Comparison of ENCODE assay signal across 2 cellular contexts in the genomic region with DNA sequence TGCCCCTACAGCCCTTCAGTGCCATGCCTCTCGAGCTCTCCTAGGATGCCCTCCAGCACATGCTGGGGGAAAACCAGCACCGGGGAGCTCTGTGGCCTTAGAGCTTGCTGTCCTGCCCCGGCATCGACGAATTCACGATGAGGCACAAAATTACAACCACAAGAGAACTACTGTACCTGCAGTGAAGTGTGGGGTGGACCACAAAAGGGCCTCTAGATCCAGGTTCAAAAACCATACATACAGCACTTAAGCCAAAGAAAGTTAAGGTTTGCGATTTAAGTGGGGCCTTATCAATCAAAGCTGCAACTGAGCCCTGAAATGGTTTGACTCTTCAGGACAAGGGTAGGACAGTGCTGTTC.
TF ChIP-seq lines count a peak whose summit lies in the region.

No MANE protein-coding gene starts in this region.

TF ChIP-seq in HepG2, 621 proteins besides CTCF, POLR2A, EP300 and RAD21:
- TF ChIP-seq ZNF232 (CRISPR knock-in tag; IDR thresholded peaks at IDR 0.05; ENCODE audit: borderline replicate concordance) (no peak), AGO2 (optimal IDR thresholded peaks at IDR 0.05; ENCODE audit: low read depth, low read length) (peak; percentile 46), ATRX (CRISPR knock-in tag; IDR thresholded peaks at IDR 0.05; ENCODE audit: borderline replicate concordance) (no peak), TBX3 (IDR thresholded peaks at IDR 0.05; ENCODE audit: borderline replicate concordance) (no peak), FOXP1 (IDR thresholded peaks at IDR 0.05) (no peak), FOXP1 (CRISPR knock-in tag; IDR thresholded peaks at IDR 0.05) (no peak), RBM22 (optimal IDR thresholded peaks at IDR 0.05; ENCODE audit: low read length) (peak; percentile 88), FOXA1 (IDR thresholded peaks at IDR 0.05) (no peak), FOXA1 (CRISPR knock-in tag; IDR thresholded peaks at IDR 0.05) (no peak), ZNF605 (CRISPR knock-in tag; IDR thresholded peaks at IDR 0.05) (no peak), ADNP (CRISPR knock-in tag; IDR thresholded peaks at IDR 0.05) (no peak)
- TF ChIP-seq, protein P1, sequence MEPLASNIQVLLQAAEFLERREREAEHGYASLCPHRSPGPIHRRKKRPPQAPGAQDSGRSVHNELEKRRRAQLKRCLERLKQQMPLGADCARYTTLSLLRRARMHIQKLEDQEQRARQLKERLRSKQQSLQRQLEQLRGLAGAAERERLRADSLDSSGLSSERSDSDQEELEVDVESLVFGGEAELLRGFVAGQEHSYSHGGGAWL (CRISPR knock-in tag; IDR thresholded peaks at IDR 0.05) = no peak

TF ChIP-seq in WTC11, 78 proteins besides CTCF, POLR2A, EP300 and RAD21:
- TF ChIP-seq, protein P2, sequence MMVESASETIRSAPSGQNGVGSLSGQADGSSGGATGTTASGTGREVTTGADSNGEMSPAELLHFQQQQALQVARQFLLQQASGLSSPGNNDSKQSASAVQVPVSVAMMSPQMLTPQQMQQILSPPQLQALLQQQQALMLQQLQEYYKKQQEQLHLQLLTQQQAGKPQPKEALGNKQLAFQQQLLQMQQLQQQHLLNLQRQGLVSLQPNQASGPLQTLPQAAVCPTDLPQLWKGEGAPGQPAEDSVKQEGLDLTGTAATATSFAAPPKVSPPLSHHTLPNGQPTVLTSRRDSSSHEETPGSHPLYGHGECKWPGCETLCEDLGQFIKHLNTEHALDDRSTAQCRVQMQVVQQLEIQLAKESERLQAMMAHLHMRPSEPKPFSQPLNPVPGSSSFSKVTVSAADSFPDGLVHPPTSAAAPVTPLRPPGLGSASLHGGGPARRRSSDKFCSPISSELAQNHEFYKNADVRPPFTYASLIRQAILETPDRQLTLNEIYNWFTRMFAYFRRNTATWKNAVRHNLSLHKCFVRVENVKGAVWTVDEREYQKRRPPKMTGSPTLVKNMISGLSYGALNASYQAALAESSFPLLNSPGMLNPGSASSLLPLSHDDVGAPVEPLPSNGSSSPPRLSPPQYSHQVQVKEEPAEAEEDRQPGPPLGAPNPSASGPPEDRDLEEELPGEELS (CRISPR knock-in tag; IDR thresholded peaks at IDR 0.05) = no peak
- TF ChIP-seq JUN (CRISPR knock-in tag; IDR thresholded peaks at IDR 0.05) (no peak), ZNF232 (CRISPR knock-in tag; IDR thresholded peaks at IDR 0.05) (no peak), ETV6 (CRISPR knock-in tag; IDR thresholded peaks at IDR 0.05) (no peak), CREB1 (CRISPR knock-in tag; IDR thresholded peaks at IDR 0.05) (no peak), CREM (CRISPR knock-in tag; IDR thresholded peaks at IDR 0.05) (no peak), NR2C2 (CRISPR knock-in tag; IDR thresholded peaks at IDR 0.05) (no peak)
- TF ChIP-seq, protein P3, sequence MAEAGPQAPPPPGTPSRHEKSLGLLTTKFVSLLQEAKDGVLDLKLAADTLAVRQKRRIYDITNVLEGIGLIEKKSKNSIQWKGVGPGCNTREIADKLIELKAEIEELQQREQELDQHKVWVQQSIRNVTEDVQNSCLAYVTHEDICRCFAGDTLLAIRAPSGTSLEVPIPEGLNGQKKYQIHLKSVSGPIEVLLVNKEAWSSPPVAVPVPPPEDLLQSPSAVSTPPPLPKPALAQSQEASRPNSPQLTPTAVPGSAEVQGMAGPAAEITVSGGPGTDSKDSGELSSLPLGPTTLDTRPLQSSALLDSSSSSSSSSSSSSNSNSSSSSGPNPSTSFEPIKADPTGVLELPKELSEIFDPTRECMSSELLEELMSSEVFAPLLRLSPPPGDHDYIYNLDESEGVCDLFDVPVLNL (CRISPR knock-in tag; IDR thresholded peaks at IDR 0.05; ENCODE audit: borderline replicate concordance, low read depth) = no peak
- TF ChIP-seq, protein P4, sequence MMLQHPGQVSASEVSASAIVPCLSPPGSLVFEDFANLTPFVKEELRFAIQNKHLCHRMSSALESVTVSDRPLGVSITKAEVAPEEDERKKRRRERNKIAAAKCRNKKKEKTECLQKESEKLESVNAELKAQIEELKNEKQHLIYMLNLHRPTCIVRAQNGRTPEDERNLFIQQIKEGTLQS (CRISPR knock-in tag; conservative IDR thresholded peaks at IDR 0.05) = no peak
